Comparison of ENCODE assay signal across 21 cellular contexts in genomic region chr10:125711110-125711750, GRCh38. TPM values are rescaled to one million over a fixed set of nuclear protein-coding genes. Genes with fewer than 3 reads are reported as not detected.
DNase-seq lines count a peak whose midpoint lies in the region; ATAC-seq, FAIRE-seq and TF ChIP-seq lines count a peak whose summit lies in the region.
"Had no signal": no experiment of that assay in that cellular context is flagged by ENCODE, and none has a peak within 500 bp of the region (broad histone marks: within the 10 kb centered on the region; RNA-seq: fewer than 3 reads in every experiment).

No MANE protein-coding gene starts in this region.

- H2BK15ac ChIP-seq in mesenchymal stem cell (ENCODE audit: low read depth, poor library complexity, severe bottlenecking) = no peak overlapping the region

- no peak for TF ChIP-seq CTCF in HEK293 (tag by site-specific recombination; IDR thresholded peaks at IDR 0.05)
- TF ChIP-seq CTCF in K562 (IDR thresholded peaks at IDR 0.05 in 2 of 3, conservative IDR thresholded peaks at IDR 0.05 in 1 of 3; ENCODE audit: insufficient read depth in 2 of 3, low read depth in 1 of 3, low read length in 3 of 3) = no peak

- H3K14ac ChIP-seq in mesenchymal stem cell (ENCODE audit: low read length in 2 of 2) = no peak overlapping the region

- H2AFZ ChIP-seq in K562 (ENCODE audit: low read depth, low read length) (peak overlapping the region; percentile 45; the same call in 1 of the 2 replicates), mesenchymal stem cell (ENCODE audit: low read depth, low read length) (no peak overlapping the region)

- no peak overlapping the region for H3K4me2 ChIP-seq in K562 (ENCODE audit: insufficient read depth, low read length)
- no peak overlapping the region for H3K4me2 ChIP-seq in mesenchymal stem cell (ENCODE audit: low read length, poor library complexity, severe bottlenecking)
- H3K4me2 ChIP-seq: A549 had no signal

- WGBS in K562 (ENCODE audit: insufficient coverage, low coverage, missing lambda C conversion rate) = 33% methylated on average over 3 of the region's 3 CpGs
- WGBS in mesenchymal stem cell = 93% methylated on average over 3 of the region's 3 CpGs

- H4K8ac ChIP-seq in mesenchymal stem cell (ENCODE audit: low read length) = no peak overlapping the region

- H3K27me3 ChIP-seq in K562 (ENCODE audit: control insufficient read depth in 2 of 2, insufficient read depth in 2 of 2, low read length in 2 of 2) = peaks cover 2 to 4% of the 10 kb centered on the region in 2 experiments; a peak in 2 of 5 replicates
- no peaks in the 10 kb centered on the region for H3K27me3 ChIP-seq in mesenchymal stem cell (ENCODE audit: control insufficient read depth in 1 of 2, insufficient read depth in 1 of 2, low read length in 2 of 2)
- H3K27me3 ChIP-seq: BLaER1 treated with 17β-estradiol and CSF1 and Interleukin-3, amounts not matched to agents 10 nM and 100 nM had no signal

- in situ Hi-C loops in K562 (cut with MboI) = no loop called here

- H3K9me3 ChIP-seq in HEK293 (ENCODE audit: control insufficient read depth, insufficient read depth, low read depth, low read length) = no peaks in the 10 kb centered on the region
- no peaks in the 10 kb centered on the region for H3K9me3 ChIP-seq in K562 (replicated peaks; ENCODE audit: control insufficient read depth, insufficient read depth, low read depth, low read length)
- no peaks in the 10 kb centered on the region for H3K9me3 ChIP-seq in mesenchymal stem cell (ENCODE audit: control insufficient read depth, low read length)

- CTCF ChIA-PET in HEK293 (lab: Yijun Ruan, JAX) = interaction anchor here (0.7 kb wide), 1 partner anchor 179 kb away, joined by 3 read pairs; no protein-coding TSS in a partner anchor
- CTCF ChIA-PET in K562 (lab: Yijun Ruan, JAX; ENCODE audit: low intra/inter-chr PET ratio) = no interaction called here

- intact Hi-C loops in K562 (cut with micrococcal nuclease) = no loop called here

- H3K4me1 ChIP-seq in HEK293 (ENCODE audit: control insufficient read depth, insufficient read depth, low read length) (peaks cover 36% of the 10 kb centered on the region), K562 (replicated peaks in 1 of 2; ENCODE audit: control insufficient read depth in 2 of 2, insufficient read depth in 2 of 2, low read length in 2 of 2) (no peaks in the 10 kb centered on the region; a peak in 1 of 5 replicates), mesenchymal stem cell (ENCODE audit: control insufficient read depth, insufficient read depth, low read depth, low read length) (peaks cover 3% of the 10 kb centered on the region)

- no peak overlapping the region for H2BK5ac ChIP-seq in mesenchymal stem cell (ENCODE audit: low read depth, low read length, poor library complexity, severe bottlenecking)

- no peaks in the 10 kb centered on the region for H4K20me1 ChIP-seq in K562 (replicated peaks; ENCODE audit: control insufficient read depth, insufficient read depth, low read length)
- H4K20me1 ChIP-seq: BLaER1 treated with 17β-estradiol and CSF1 and Interleukin-3, amounts not matched to agents 10 nM and 100 nM had no signal

- no peak overlapping the region for H2BK120ac ChIP-seq in mesenchymal stem cell (ENCODE audit: low read depth, low read length)

- no peaks in the 10 kb centered on the region for H3K79me2 ChIP-seq in K562 (ENCODE audit: control insufficient read depth, insufficient read depth, low read length)

- ATAC-seq in K562 = 0 out of 3 replicates have a peak, but pooled peaks have one; percentile 60
- no peak for ATAC-seq in GM21447 (IDR thresholded peaks at IDR 0.05; ENCODE audit: unreplicated experiment)
- ATAC-seq in GM21367 (IDR thresholded peaks at IDR 0.05; ENCODE audit: unreplicated experiment) = no peak
- ATAC-seq in HG03378 (IDR thresholded peaks at IDR 0.05; ENCODE audit: unreplicated experiment) = no peak
- ATAC-seq: A549, GM12878, HCT116 had no signal

- peaks cover 3% of the 10 kb centered on the region for H3K79me1 ChIP-seq in mesenchymal stem cell (replicated peaks; ENCODE audit: low read length, poor library complexity, severe bottlenecking)

- H2BK12ac ChIP-seq in mesenchymal stem cell (ENCODE audit: low read length in 2 of 2) = no peak overlapping the region

- no peaks in the 10 kb centered on the region for H3K9me1 ChIP-seq in K562 (ENCODE audit: control insufficient read depth, insufficient read depth, low read length)

- TF ChIP-seq POLR2A in K562 (conservative IDR thresholded peaks at IDR 0.05) = no peak

- no peaks in the 10 kb centered on the region for H3K36me3 ChIP-seq in HEK293 (ENCODE audit: control insufficient read depth in 2 of 2, insufficient read depth in 1 of 2, low read length in 2 of 2)
- H3K36me3 ChIP-seq in K562 (ENCODE audit: control insufficient read depth, insufficient read depth, low read length) = no peaks in the 10 kb centered on the region
- H3K36me3 ChIP-seq in mesenchymal stem cell (ENCODE audit: control insufficient read depth in 1 of 2, insufficient read depth in 2 of 2, low read depth in 1 of 2, low read length in 2 of 2) = peaks cover 0 to 4% of the 10 kb centered on the region in 2 experiments
- H3K36me3 ChIP-seq: BLaER1 treated with 17β-estradiol and CSF1 and Interleukin-3, amounts not matched to agents 10 nM and 100 nM had no signal

- no peak overlapping the region for H3K4ac ChIP-seq in mesenchymal stem cell (ENCODE audit: low read depth in 1 of 2, low read length in 2 of 2)

- H3K9ac ChIP-seq in K562 (ENCODE audit: insufficient read depth in 1 of 2, low read depth in 2 of 2, low read length in 2 of 2) (no peak overlapping the region), mesenchymal stem cell (ENCODE audit: low read length) (no peak overlapping the region)

- no peak overlapping the region for H3K27ac ChIP-seq in HEK293 (ENCODE audit: extremely low read depth, low read depth, low read length)
- no peak overlapping the region for H3K27ac ChIP-seq in K562 (ENCODE audit: extremely low read depth, low read depth, low read length)
- no peak overlapping the region for H3K27ac ChIP-seq in mesenchymal stem cell (ENCODE audit: low read length, poor library complexity, severe bottlenecking)
- H3K27ac ChIP-seq: A549 had no signal

- BruUV-seq in K562 (replicated peaks; lab: Mats Ljungman, UMichigan) = no TSS peak

- no peak for TF ChIP-seq RAD21 in K562 (CRISPR knock-in tag; conservative IDR thresholded peaks at IDR 0.05 in 1 of 2, IDR thresholded peaks at IDR 0.05 in 1 of 2)

- DNase-seq in OCI-M1 (lab: John Stamatoyannopoulos, UW) (peak; percentile 67), K562 (ENCODE audit: extremely low read depth in 1 of 4, low spot score in 3 of 4) (peak in 1 of 4 experiments; percentile 16), mesenchymal stem cell (no peak), amygdala (lab: John Stamatoyannopoulos, UW) (no peak)
- DNase-seq: CD8-positive, alpha-beta memory T cell; COR-L47; DMS 273 treated with DMSO at 0.1 percent for 48 hours; DMS53; DND-41; EL; GOT3; H7 had no signal

- POLR2A ChIA-PET in HEK293 (lab: Yijun Ruan, JAX) = no interaction called here
- POLR2A ChIA-PET in K562 (lab: Yijun Ruan, JAX) = no interaction called here

- H3K18ac ChIP-seq in mesenchymal stem cell (ENCODE audit: low read depth in 1 of 2, low read length in 2 of 2) = no peak overlapping the region

- H3K4me3 ChIP-seq in HEK293 (ENCODE audit: low read depth, low read length) (no peak overlapping the region), K562 (no peak overlapping the region), mesenchymal stem cell (ENCODE audit: insufficient read depth in 1 of 2, low read depth in 1 of 2, low read length in 2 of 2) (no peak overlapping the region)
- H3K4me3 ChIP-seq: A549; BLaER1 treated with 17β-estradiol and CSF1 and Interleukin-3, amounts not matched to agents 10 nM and 100 nM; GM12878 had no signal

- H3K23ac ChIP-seq in mesenchymal stem cell (ENCODE audit: low read length in 2 of 2) = no peak overlapping the region

- no peak for FAIRE-seq in K562 (lab: Jason Lieb, UNC)
- FAIRE-seq: A549, GM12878 had no signal

- H2AK5ac ChIP-seq in mesenchymal stem cell (ENCODE audit: low read length, severe bottlenecking) = no peak overlapping the region

- H4K91ac ChIP-seq in mesenchymal stem cell (ENCODE audit: low read length) = peak overlapping the region; percentile 27

- no peak for TF ChIP-seq EP300 in K562 (IDR thresholded peaks at IDR 0.05; ENCODE audit: low read length)

RNA-seq across cellular contexts. Expression of gene EDRF1, which starts 8.3 kb away (rescaled TPM):
- 28.4 and 76.8 TPM in 2 replicates for total RNA-seq in K562 (2011; cell fraction: chromatin; rRNA removed; ENCODE audit: low replicate concordance)
- 15.5 and 17.1 TPM in 2 replicates for total RNA-seq in K562 (2011; cell fraction: nucleolus; rRNA removed)
- 28.5 and 38.2 TPM in 2 replicates for total RNA-seq in K562 (2011; cell fraction: nucleoplasm; rRNA removed)
- total RNA-seq in K562 (2014; rRNA removed) (14.9 and 16.8 TPM in 2 replicates), K562 (2014; rRNA removed; fragmentation: Illumina TruSeq; extraction: Trizol) (22.9 and 23.8 TPM in 2 replicates), K562 (2015; rRNA removed; fragmentation: Illumina TruSeq; extraction: Trizol) (23.8 and 24.0 TPM in 2 replicates), K562 (2021) (18.6 and 18.9 TPM in 2 replicates)
- polyA plus RNA-seq in K562 (2011; rRNA removed) (23.9 and 26.0 TPM in 2 replicates), K562 (2014; fragmentation: Illumina TruSeq; extraction: Trizol) (17.1 and 18.5 TPM in 2 replicates), K562 (2014; fragmentation: Nextera tagmentation; extraction: Ambion mirVana) (1 to 10 TPM; 7.6 to 9.9 TPM), K562 (2014; rRNA removed) (24.0 and 24.8 TPM in 2 replicates)
- 4.9 and 10.6 TPM in 2 replicates for polyA plus RNA-seq in K562 (2011; cell fraction: cytosol; rRNA removed)
- 32.1 and 39.0 TPM in 2 replicates for polyA plus RNA-seq in K562 (2011; cell fraction: nucleus; rRNA removed)
- 12.5 and 14.2 TPM in 2 replicates for polyA plus RNA-seq in K562 (2012)
- 25.7 and 26.4 TPM in 2 replicates for polyA minus RNA-seq in K562 (2011; rRNA and poly(A)+ RNA removed)
- 13.6 and 13.7 TPM in 2 replicates for polyA minus RNA-seq in K562 (2011; cell fraction: cytosol; rRNA and poly(A)+ RNA removed)
- 19.1 and 25.8 TPM in 2 replicates for polyA minus RNA-seq in K562 (2011; cell fraction: nucleus; rRNA and poly(A)+ RNA removed)
- polyA plus RNA-seq in mesenchymal stem cell (2013, experiment 1 of 2) = 12.3 TPM
- polyA plus RNA-seq in mesenchymal stem cell (2013, experiment 2 of 2) = 11.8 TPM

RNA-seq across cellular contexts. Expression of gene TEX36, which starts 28.3 kb away (rescaled TPM):
- total RNA-seq in K562 (2011; cell fraction: chromatin; rRNA removed; ENCODE audit: low replicate concordance) = not detected in 2 replicates
- total RNA-seq in K562 (2011; cell fraction: nucleolus; rRNA removed) = not detected in 2 replicates
- total RNA-seq in K562 (2011; cell fraction: nucleoplasm; rRNA removed) = not detected in 2 replicates
- total RNA-seq in K562 (2014; rRNA removed) (not detected in 2 replicates), K562 (2014; rRNA removed; fragmentation: Illumina TruSeq; extraction: Trizol) (not detected in 2 replicates), K562 (2015; rRNA removed; fragmentation: Illumina TruSeq; extraction: Trizol) (not detected in 2 replicates), K562 (2021) (not detected in 2 replicates)
- polyA plus RNA-seq in K562 (2011; rRNA removed) (not detected in 2 replicates), K562 (2014; fragmentation: Illumina TruSeq; extraction: Trizol) (0.15 TPM in 1 of 2 replicates, not detected in the other), K562 (2014; fragmentation: Nextera tagmentation; extraction: Ambion mirVana) (under 1 TPM in 1 of 2 experiments, not detected in 1; 0.10 TPM), K562 (2014; rRNA removed) (0.82 TPM in 1 of 2 replicates, not detected in the other)
- not detected in 2 replicates for polyA plus RNA-seq in K562 (2011; cell fraction: cytosol; rRNA removed)
- polyA plus RNA-seq in K562 (2011; cell fraction: nucleus; rRNA removed) = not detected in 2 replicates
- polyA plus RNA-seq in K562 (2012) = 0.09 TPM in 1 of 2 replicates, not detected in the other
- not detected in 2 replicates for polyA minus RNA-seq in K562 (2011; rRNA and poly(A)+ RNA removed)
- polyA minus RNA-seq in K562 (2011; cell fraction: cytosol; rRNA and poly(A)+ RNA removed) = not detected in 2 replicates
- polyA minus RNA-seq in K562 (2011; cell fraction: nucleus; rRNA and poly(A)+ RNA removed) = not detected in 2 replicates
- polyA plus RNA-seq in mesenchymal stem cell (2013, experiment 1 of 2) = not detected
- not detected for polyA plus RNA-seq in mesenchymal stem cell (2013, experiment 2 of 2)
- total RNA-seq: CD8-positive, alpha-beta memory T cell; G401; GM12878; H7 had no signal
- polyA plus RNA-seq: A549; CD8-positive, alpha-beta memory T cell; GM12878 had no signal

Comparison
In these comparisons a context has a peak if more than half of its experiments do, and no peak if none do; other contexts are left out.
1. Of the 44 proteins assayed by ChIP-seq in both K562 and HEK293: peak only in K562: none; only in HEK293: SETDB1; in both: none; in neither: 43.